Comparison of ENCODE assay signal across 17 cellular contexts in the genomic region with DNA sequence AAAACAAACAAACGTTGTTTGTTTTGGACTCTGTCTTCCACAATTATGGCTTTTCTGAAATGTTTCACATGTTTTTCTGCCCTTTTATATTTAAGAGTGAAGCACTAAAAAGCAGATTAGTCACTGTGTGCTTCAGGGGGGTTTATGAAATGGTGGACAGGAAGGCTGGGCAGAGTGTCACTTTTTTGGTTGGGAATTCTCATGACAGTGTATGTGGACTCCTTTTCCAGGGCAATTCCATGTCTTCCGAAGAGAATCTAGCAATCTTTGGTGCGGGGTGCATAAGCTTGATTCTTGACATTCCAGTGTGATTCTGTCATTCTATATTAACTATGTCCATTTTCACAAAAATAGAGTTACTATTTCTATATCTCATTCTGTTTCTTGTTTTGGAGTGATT.
DNase-seq lines count a peak whose midpoint lies in the region; ATAC-seq and TF ChIP-seq lines count a peak whose summit lies in the region.
"Had no signal": no experiment of that assay in that cellular context is flagged by ENCODE, and none has a peak within 500 bp of the region (broad histone marks: within the 10 kb centered on the region; RNA-seq: fewer than 3 reads in every experiment).

No MANE protein-coding gene starts in this region.

- H2AK5ac ChIP-seq in IMR-90 (ENCODE audit: low read depth, low read length), result no peak overlapping the region

- H3K4me2 ChIP-seq in IMR-90 (ENCODE audit: low read depth, low read length), result peak overlapping the region; percentile 42; the same call in 1 of the 2 replicates

- no peak overlapping the region for H3K4me3 ChIP-seq in IMR-90 (ENCODE audit: insufficient read depth, low read depth, low read length)
- H3K4me3 ChIP-seq: heart left ventricle had no signal

- H3K36me3 Mint-ChIP-seq in mesothelial cell of epicardium, result peaks cover 6% of the 10 kb centered on the region
- H3K36me3 Mint-ChIP-seq in activated T-helper 1 cell treated with anti-CD3 and anti-CD28 coated beads, Interleukin-12 subunit alpha, Interleukin-12 subunit beta, Interleukin-2, Interleukin-4 antibody, amounts not matched to agents 30 ng/mL and 10 ng/mL and 1 ng/mL, durations not matched to agents 14 hours and 24 hours and 36 hours (ENCODE audit: low read depth), result no peaks in the 10 kb centered on the region

- H3K27me3 ChIP-seq in IMR-90 (ENCODE audit: control insufficient read depth, insufficient read depth, low read length), result no peaks in the 10 kb centered on the region
- H3K27me3 ChIP-seq: heart left ventricle had no signal

- no peaks in the 10 kb centered on the region for H4K20me1 ChIP-seq in IMR-90 (ENCODE audit: insufficient read depth, low read length)

- H3K79me1 ChIP-seq in IMR-90 (ENCODE audit: low read depth in 1 of 2, low read length in 2 of 2), result no peaks in the 10 kb centered on the region

- peak overlapping the region; percentile 45 for H3K27ac Mint-ChIP-seq in mesothelial cell of epicardium
- no peak overlapping the region for H3K27ac Mint-ChIP-seq in activated T-helper 1 cell treated with anti-CD3 and anti-CD28 coated beads, Interleukin-12 subunit alpha, Interleukin-12 subunit beta, Interleukin-2, Interleukin-4 antibody, amounts not matched to agents 30 ng/mL and 10 ng/mL and 1 ng/mL, durations not matched to agents 14 hours and 24 hours and 36 hours
- H3K27ac Mint-ChIP-seq: stimulated activated naive CD8-positive, alpha-beta T cell treated with anti-CD3 and anti-CD28 coated beads, Interleukin-15, Interleukin-2, amounts not matched to agents 100 ng/mL and 50 ng/mL, for 24 hours; type B pancreatic cell had no signal

- CTCF ChIA-PET in IMR-90 (lab: Yijun Ruan, JAX), result no interaction called here

- BruUV-seq in IMR-90 (replicated peaks; lab: Mats Ljungman, UMichigan), result no TSS peak

- intact Hi-C loops in IMR-90 (cut with micrococcal nuclease), result no loop called here
- intact Hi-C loops in activated T-helper 1 cell treated with anti-CD3 and anti-CD28 coated beads, Interleukin-12 subunit alpha, Interleukin-12 subunit beta, Interleukin-2, Interleukin-4 antibody, amounts not matched to agents 30 ng/mL and 10 ng/mL and 1 ng/mL, durations not matched to agents 14 hours and 24 hours and 36 hours (cut with micrococcal nuclease), result no loop called here

- H3K23ac ChIP-seq in IMR-90 (ENCODE audit: low read depth, low read length), result no peak overlapping the region

- POLR2A ChIA-PET in IMR-90 (lab: Charles Lee; ENCODE audit: unreplicated experiment), result interaction anchor here (0.6 kb wide), 1 partner anchor 361 kb away, joined by 6 read pairs; no protein-coding TSS in a partner anchor

- peak overlapping the region; percentile 76 for H2AK9ac ChIP-seq in IMR-90 (replicated peaks; ENCODE audit: low read depth, low read length, poor library complexity)

- peaks cover 2% of the 10 kb centered on the region; the same call in 1 of the 2 replicates for H3K4me1 ChIP-seq in IMR-90 (ENCODE audit: control insufficient read depth, insufficient read depth, low read length)
- H3K4me1 ChIP-seq: heart left ventricle had no signal

- no peak overlapping the region for H3K14ac ChIP-seq in IMR-90 (replicated peaks; ENCODE audit: low read depth, low read length)

- no peak overlapping the region for H2BK20ac ChIP-seq in IMR-90 (ENCODE audit: low read depth, low read length)

- H3K4ac ChIP-seq in IMR-90 (ENCODE audit: low read depth, low read length), result no peak overlapping the region

- dilution Hi-C loops in IMR-90 (cut with HindIII; ENCODE audit: low sequenced_read_pairs, unreplicated experiment), result no loop called here

- H4K8ac ChIP-seq in IMR-90 (ENCODE audit: low read depth in 2 of 2, low read length in 2 of 2), result no peak overlapping the region; a peak in 1 of 4 replicates

- ATAC-seq in IMR-90 (ENCODE audit: low read depth) (peak; percentile 78), GM19397 (IDR thresholded peaks at IDR 0.05; ENCODE audit: unreplicated experiment) (no peak)
- ATAC-seq: heart left ventricle had no signal

- DNase-seq in AG08395 (ENCODE audit: low spot score) (peak; percentile 4), IMR-90 (peak; percentile 64), dermis blood vessel endothelial cell (peak; percentile 61), mesothelial cell of epicardium (ENCODE audit: low spot score in 2 of 2, unreplicated experiment in 2 of 2) (no peak), D341Med (ENCODE audit: low spot score) (no peak), NCI-H524 treated with DMSO at 0.1 percent for 48 hours (lab: John Stamatoyannopoulos, UW) (no peak)
- no peak for DNase-seq in activated T-helper 1 cell treated with anti-CD3 and anti-CD28 coated beads, Interleukin-12 subunit alpha, Interleukin-12 subunit beta, Interleukin-2, Interleukin-4 antibody, amounts not matched to agents 30 ng/mL and 10 ng/mL and 1 ng/mL, durations not matched to agents 14 hours and 24 hours and 36 hours (ENCODE audit: low spot score)
- DNase-seq: activated gamma-delta T cell, heart left ventricle, mesendoderm, NCI-H1048, NCI-H526 treated with DMSO at 0.1 percent for 48 hours, retina had no signal

- no CpG with 5 or more reads among the region's 3 CpGs for WGBS in IMR-90 (ENCODE audit: extremely low coverage in 2 of 2, insufficient read length in 1 of 2), 2 experiments

- no peak for TF ChIP-seq CTCF in IMR-90 (conservative IDR thresholded peaks at IDR 0.05; ENCODE audit: low read depth, low read length)
- TF ChIP-seq CTCF in mesothelial cell of epicardium (IDR thresholded peaks at IDR 0.05; ENCODE audit: unreplicated experiment), result no peak

- H2BK120ac ChIP-seq in IMR-90 (ENCODE audit: low read depth, low read length), result no peak overlapping the region

- no peak overlapping the region for H3K4me3 Mint-ChIP-seq in mesothelial cell of epicardium
- no peak overlapping the region for H3K4me3 Mint-ChIP-seq in activated T-helper 1 cell treated with anti-CD3 and anti-CD28 coated beads, Interleukin-12 subunit alpha, Interleukin-12 subunit beta, Interleukin-2, Interleukin-4 antibody, amounts not matched to agents 30 ng/mL and 10 ng/mL and 1 ng/mL, durations not matched to agents 14 hours and 24 hours and 36 hours
- H3K4me3 Mint-ChIP-seq: neural crest cell; stimulated activated naive CD8-positive, alpha-beta T cell treated with anti-CD3 and anti-CD28 coated beads, Interleukin-15, Interleukin-2, amounts not matched to agents 100 ng/mL and 50 ng/mL, for 24 hours; type B pancreatic cell had no signal

- in situ Hi-C loops in IMR-90 (cut with MboI; ENCODE audit: low sequenced_read_pairs), result no loop called here

- no peak for TF ChIP-seq RAD21 in IMR-90 (IDR thresholded peaks at IDR 0.05; ENCODE audit: low read length)

- no peak overlapping the region for H3K56ac ChIP-seq in IMR-90 (ENCODE audit: extremely low read depth, insufficient read depth, low read length)

- peaks cover 18% of the 10 kb centered on the region for H3K9me3 Mint-ChIP-seq in mesothelial cell of epicardium
- no peaks in the 10 kb centered on the region for H3K9me3 Mint-ChIP-seq in activated T-helper 1 cell treated with anti-CD3 and anti-CD28 coated beads, Interleukin-12 subunit alpha, Interleukin-12 subunit beta, Interleukin-2, Interleukin-4 antibody, amounts not matched to agents 30 ng/mL and 10 ng/mL and 1 ng/mL, durations not matched to agents 14 hours and 24 hours and 36 hours
- H3K9me3 Mint-ChIP-seq: stimulated activated naive CD8-positive, alpha-beta T cell treated with anti-CD3 and anti-CD28 coated beads, Interleukin-15, Interleukin-2, amounts not matched to agents 100 ng/mL and 50 ng/mL, for 24 hours; type B pancreatic cell had no signal

- no peak overlapping the region for H2BK15ac ChIP-seq in IMR-90 (ENCODE audit: low read depth, low read length)

- H2AFZ ChIP-seq in IMR-90 (replicated peaks; ENCODE audit: low read length, poor library complexity), result no peak overlapping the region

- H4K91ac ChIP-seq in IMR-90 (ENCODE audit: insufficient read depth, low read depth, low read length), result no peak overlapping the region

- peak overlapping the region; percentile 24; the same call in 1 of the 2 replicates for H3K18ac ChIP-seq in IMR-90 (ENCODE audit: low read depth, low read length)

- H3K36me3 ChIP-seq in IMR-90 (ENCODE audit: control insufficient read depth, insufficient read depth, low read length), result no peaks in the 10 kb centered on the region
- H3K36me3 ChIP-seq: heart left ventricle had no signal

- no peak overlapping the region for H3K27ac ChIP-seq in IMR-90 (ENCODE audit: insufficient read depth, low read length)
- H3K27ac ChIP-seq: heart left ventricle had no signal

- H3K9me1 ChIP-seq in IMR-90 (ENCODE audit: insufficient read depth, low read length), result no peaks in the 10 kb centered on the region

- no peak for TF ChIP-seq POLR2A in IMR-90 (IDR thresholded peaks at IDR 0.05; ENCODE audit: low read depth, low read length)

- H2BK5ac ChIP-seq in IMR-90 (ENCODE audit: low read depth, low read length, poor library complexity, severe bottlenecking), result peak overlapping the region; percentile 26

- peaks cover 7% of the 10 kb centered on the region for H3K4me1 Mint-ChIP-seq in mesothelial cell of epicardium
- H3K4me1 Mint-ChIP-seq in activated T-helper 1 cell treated with anti-CD3 and anti-CD28 coated beads, Interleukin-12 subunit alpha, Interleukin-12 subunit beta, Interleukin-2, Interleukin-4 antibody, amounts not matched to agents 30 ng/mL and 10 ng/mL and 1 ng/mL, durations not matched to agents 14 hours and 24 hours and 36 hours (ENCODE audit: low read depth), result no peaks in the 10 kb centered on the region

- no peaks in the 10 kb centered on the region for H3K27me3 Mint-ChIP-seq in mesothelial cell of epicardium (ENCODE audit: low read depth)
- H3K27me3 Mint-ChIP-seq in activated T-helper 1 cell treated with anti-CD3 and anti-CD28 coated beads, Interleukin-12 subunit alpha, Interleukin-12 subunit beta, Interleukin-2, Interleukin-4 antibody, amounts not matched to agents 30 ng/mL and 10 ng/mL and 1 ng/mL, durations not matched to agents 14 hours and 24 hours and 36 hours (ENCODE audit: insufficient read depth), result peaks cover 10% of the 10 kb centered on the region
- H3K27me3 Mint-ChIP-seq: type B pancreatic cell had no signal

- H3K9me3 ChIP-seq in IMR-90 (ENCODE audit: control insufficient read depth, insufficient read depth, low read length), result no peaks in the 10 kb centered on the region
- H3K9me3 ChIP-seq: heart left ventricle had no signal

- H4K5ac ChIP-seq in IMR-90 (ENCODE audit: low read depth, low read length), result no peak overlapping the region; the same call in 1 of the 2 replicates

- no peak overlapping the region for H3K9ac ChIP-seq in IMR-90 (ENCODE audit: low read depth, low read length)

TF ChIP-seq in IMR-90, 13 proteins besides CTCF, POLR2A, EP300 and RAD21 (continues in another document):
- TF ChIP-seq MXI1 (IDR thresholded peaks at IDR 0.05; ENCODE audit: borderline replicate concordance, low read depth, low read length) (no peak), FOS (IDR thresholded peaks at IDR 0.05; ENCODE audit: low read depth, low read length) (no peak), RCOR1 (IDR thresholded peaks at IDR 0.05; ENCODE audit: insufficient replicate concordance, low read length) (no peak), MAZ (IDR thresholded peaks at IDR 0.05; ENCODE audit: borderline replicate concordance, low read depth, low read length) (no peak), SMC3 (IDR thresholded peaks at IDR 0.05; ENCODE audit: low read depth, low read length) (no peak), BHLHE40 (IDR thresholded peaks at IDR 0.05; ENCODE audit: low read depth, low read length) (no peak), CEBPB (IDR thresholded peaks at IDR 0.05; ENCODE audit: low read depth, low read length) (no peak)

Comparison
In these comparisons a context has a peak if more than half of its experiments do, and no peak if none do; other contexts are left out.
1. DNase-seq: peak in AG08395 (single experiment), IMR-90 (single experiment) and dermis blood vessel endothelial cell (single experiment); none in mesothelial cell of epicardium (0 of 2), D341Med (single experiment), NCI-H524 treated with DMSO at 0.1 percent for 48 hours (single experiment) and activated T-helper 1 cell treated with anti-CD3 and anti-CD28 coated beads, Interleukin-12 subunit alpha, Interleukin-12 subunit beta, Interleukin-2, Interleukin-4 antibody, amounts not matched to agents 30 ng/mL and 10 ng/mL and 1 ng/mL, durations not matched to agents 14 hours and 24 hours and 36 hours (single experiment).